In genomic region chr2:14907014-14907612, GRCh38 we compare ENCODE assay signal across 12 cellular contexts.
DNase-seq lines count a peak whose midpoint lies in the region; ATAC-seq and TF ChIP-seq lines count a peak whose summit lies in the region.
"Had no signal": no experiment of that assay in that cellular context is flagged by ENCODE, and none has a peak within 500 bp of the region (broad histone marks: within the 10 kb centered on the region; RNA-seq: fewer than 3 reads in every experiment).

No MANE protein-coding gene starts in this region.

- ATAC-seq in PC-3 (no peak; the same call in 1 of the 2 replicates), T-cell (replicated peaks in 1 of 4) (no peak), GM21381 (IDR thresholded peaks at IDR 0.05; ENCODE audit: unreplicated experiment) (no peak)

- no peak overlapping the region for H3K4ac ChIP-seq in mesenchymal stem cell (ENCODE audit: low read depth in 1 of 2, low read length in 2 of 2)

- intact Hi-C loops in PC-3 (cut with micrococcal nuclease): no loop called here

- H2BK5ac ChIP-seq in mesenchymal stem cell (ENCODE audit: low read depth, low read length, poor library complexity, severe bottlenecking): no peak overlapping the region

- no peak overlapping the region for H3K4me3 ChIP-seq in Karpas-422 (ENCODE audit: low read length)
- no peak overlapping the region for H3K4me3 ChIP-seq in PC-3 (ENCODE audit: low read length)
- H3K4me3 ChIP-seq in iPS DF 6.9 (ENCODE audit: low read length): no peak overlapping the region
- H3K4me3 ChIP-seq in mesenchymal stem cell (ENCODE audit: insufficient read depth in 1 of 2, low read depth in 1 of 2, low read length in 2 of 2): no peak overlapping the region
- H3K4me3 ChIP-seq: vagina had no signal

- H3K18ac ChIP-seq in mesenchymal stem cell (ENCODE audit: low read depth in 1 of 2, low read length in 2 of 2): no peak overlapping the region

- no peak overlapping the region for H3K27ac Mint-ChIP-seq in T-cell

- H4K20me1 ChIP-seq in Karpas-422 (ENCODE audit: insufficient read depth, low read depth, low read length) (no peaks in the 10 kb centered on the region), PC-3 (ENCODE audit: low read length) (no peaks in the 10 kb centered on the region)

- H3F3A ChIP-seq in PC-3 (ENCODE audit: low read length, unreplicated experiment): no peaks in the 10 kb centered on the region

- H3K4me2 ChIP-seq in Karpas-422 (ENCODE audit: low read depth, low read length, poor library complexity, severe bottlenecking) (no peak overlapping the region), PC-3 (ENCODE audit: low read length) (no peak overlapping the region), mesenchymal stem cell (ENCODE audit: low read length, poor library complexity, severe bottlenecking) (no peak overlapping the region)

- no CpG with 5 or more reads among the region's 8 CpGs for WGBS in iPS DF 6.9 (ENCODE audit: insufficient coverage, insufficient read length)
- 54% methylated on average over 8 of the region's 8 CpGs for WGBS in mesenchymal stem cell

- H3K4me1 ChIP-seq in Karpas-422 (ENCODE audit: low read length) (no peaks in the 10 kb centered on the region), PC-3 (ENCODE audit: insufficient read depth, low read length) (peaks cover 4% of the 10 kb centered on the region; the same call in 1 of the 2 replicates), iPS DF 6.9 (ENCODE audit: control insufficient read depth, insufficient read depth, low read length) (no peaks in the 10 kb centered on the region), mesenchymal stem cell (ENCODE audit: control insufficient read depth, insufficient read depth, low read depth, low read length) (no peaks in the 10 kb centered on the region)
- H3K4me1 ChIP-seq: vagina had no signal

- H3K27me3 Mint-ChIP-seq in T-cell: no peaks in the 10 kb centered on the region

- no TSS peak for BruUV-seq in PC-3 (replicated peaks; lab: Mats Ljungman, UMichigan)

- H3K9ac ChIP-seq in Karpas-422 (ENCODE audit: low read length) (no peak overlapping the region), PC-3 (ENCODE audit: low read length) (no peak overlapping the region), mesenchymal stem cell (ENCODE audit: low read length) (no peak overlapping the region)

- H4K91ac ChIP-seq in mesenchymal stem cell (ENCODE audit: low read length): no peak overlapping the region

- no peak overlapping the region for H3K4me3 Mint-ChIP-seq in T-cell

- no peak overlapping the region for H2AFZ ChIP-seq in Karpas-422 (ENCODE audit: low read length)
- H2AFZ ChIP-seq in PC-3 (ENCODE audit: low read length): no peak overlapping the region
- H2AFZ ChIP-seq in mesenchymal stem cell (ENCODE audit: low read depth, low read length): no peak overlapping the region

- no peaks in the 10 kb centered on the region for H3K9me3 Mint-ChIP-seq in T-cell

- H3K27me3 ChIP-seq in Karpas-422 (ENCODE audit: low read length): no peaks in the 10 kb centered on the region
- no peaks in the 10 kb centered on the region for H3K27me3 ChIP-seq in PC-3 (ENCODE audit: low read length)
- no peaks in the 10 kb centered on the region for H3K27me3 ChIP-seq in iPS DF 6.9 (ENCODE audit: control insufficient read depth, insufficient read depth, low read length)
- H3K27me3 ChIP-seq in mesenchymal stem cell (ENCODE audit: control insufficient read depth in 1 of 2, insufficient read depth in 1 of 2, low read length in 2 of 2): no peaks in the 10 kb centered on the region
- H3K27me3 ChIP-seq: vagina had no signal

- no peaks in the 10 kb centered on the region for H3K79me1 ChIP-seq in mesenchymal stem cell (replicated peaks; ENCODE audit: low read length, poor library complexity, severe bottlenecking)

- H3K9me3 ChIP-seq in Karpas-422 (ENCODE audit: low read length) (no peaks in the 10 kb centered on the region), PC-3 (ENCODE audit: low read length) (no peaks in the 10 kb centered on the region), iPS DF 6.9 (ENCODE audit: control insufficient read depth, insufficient read depth, low read length) (no peaks in the 10 kb centered on the region), mesenchymal stem cell (ENCODE audit: control insufficient read depth, low read length) (no peaks in the 10 kb centered on the region)
- H3K9me3 ChIP-seq: vagina had no signal

- H3K79me2 ChIP-seq in Karpas-422 (ENCODE audit: low read length) (no peaks in the 10 kb centered on the region), PC-3 (ENCODE audit: low read length) (no peaks in the 10 kb centered on the region)

- peak; percentile 13 for DNase-seq in DMS53 treated with DMSO at 0.1 percent for 48 hours (lab: John Stamatoyannopoulos, UW; ENCODE audit: unreplicated experiment)
- DNase-seq in Karpas-422: peak; percentile 58
- DNase-seq in PC-3: peak; percentile 33
- DNase-seq in iPS DF 6.9 (ENCODE audit: low read depth, low spot score): peak; percentile 7
- DNase-seq in effector CD4-positive, alpha-beta T cell: no peak
- no peak for DNase-seq in T-cell
- no peak for DNase-seq in mesenchymal stem cell
- DNase-seq: DMS79, hypothalamus, NCI-H1048 had no signal

- TF ChIP-seq CTCF in PC-3 (conservative IDR thresholded peaks at IDR 0.05; ENCODE audit: low read depth, low read length): peak; percentile 65

- CTCF ChIA-PET in PC-3 (lab: Charles Lee): no interaction called here
- CTCF ChIA-PET in T-cell (lab: Charles Lee): no interaction called here

- no peak overlapping the region for H3K23ac ChIP-seq in mesenchymal stem cell (ENCODE audit: low read length in 2 of 2)

- H3K36me3 ChIP-seq in Karpas-422 (ENCODE audit: insufficient read depth, low read length) (no peaks in the 10 kb centered on the region), PC-3 (ENCODE audit: low read depth, low read length) (no peaks in the 10 kb centered on the region; the same call in 1 of the 2 replicates), iPS DF 6.9 (ENCODE audit: control insufficient read depth, insufficient read depth, low read length) (no peaks in the 10 kb centered on the region), mesenchymal stem cell (ENCODE audit: control insufficient read depth in 1 of 2, insufficient read depth in 2 of 2, low read depth in 1 of 2, low read length in 2 of 2) (no peaks in the 10 kb centered on the region)
- H3K36me3 ChIP-seq: vagina had no signal

- no peak overlapping the region for H4K8ac ChIP-seq in mesenchymal stem cell (ENCODE audit: low read length)

- POLR2A ChIA-PET in PC-3 (lab: Charles Lee; ENCODE audit: unreplicated experiment) (no interaction called here), T-cell (lab: Charles Lee) (no interaction called here)

- H2BK12ac ChIP-seq in mesenchymal stem cell (ENCODE audit: low read length in 2 of 2): no peak overlapping the region

- H2BK120ac ChIP-seq in mesenchymal stem cell (ENCODE audit: low read depth, low read length): no peak overlapping the region

- no peak overlapping the region for H2BK15ac ChIP-seq in mesenchymal stem cell (ENCODE audit: low read depth, poor library complexity, severe bottlenecking)

- no peaks in the 10 kb centered on the region for H3K4me1 Mint-ChIP-seq in T-cell

- H2AK5ac ChIP-seq in mesenchymal stem cell (ENCODE audit: low read length, severe bottlenecking): no peak overlapping the region

- H3K14ac ChIP-seq in mesenchymal stem cell (ENCODE audit: low read length in 2 of 2): no peak overlapping the region

- H3K36me3 Mint-ChIP-seq in T-cell: no peaks in the 10 kb centered on the region

- H3K27ac ChIP-seq in Karpas-422 (ENCODE audit: low read length): no peak overlapping the region
- no peak overlapping the region for H3K27ac ChIP-seq in PC-3 (ENCODE audit: low read length)
- no peak overlapping the region for H3K27ac ChIP-seq in iPS DF 6.9 (ENCODE audit: low read length)
- H3K27ac ChIP-seq in mesenchymal stem cell (ENCODE audit: low read length, poor library complexity, severe bottlenecking): no peak overlapping the region
- H3K27ac ChIP-seq: vagina had no signal

- H3K9me2 ChIP-seq in Karpas-422 (replicated peaks; ENCODE audit: insufficient read depth, low read length) (no peaks in the 10 kb centered on the region), PC-3 (replicated peaks; ENCODE audit: low read length) (no peaks in the 10 kb centered on the region)

Comparison
In these comparisons a context has a peak if more than half of its experiments do, and no peak if none do; other contexts are left out.
1. DNase-seq: peak in DMS53 treated with DMSO at 0.1 percent for 48 hours (single experiment), Karpas-422 (single experiment), PC-3 (single experiment) and iPS DF 6.9 (single experiment); none in effector CD4-positive, alpha-beta T cell (single experiment), T-cell (0 of 34) and mesenchymal stem cell (single experiment).